In genomic region chr2:31333527-31334183, GRCh38 we compare ENCODE assay signal across 8 cellular contexts.
DNase-seq lines count a peak whose midpoint lies in the region; ATAC-seq lines count a peak whose summit lies in the region.

No MANE protein-coding gene starts in this region.

- ATAC-seq in HG02870 (IDR thresholded peaks at IDR 0.05; ENCODE audit: unreplicated experiment): peak; percentile 76

- DNase-seq in NCI-H2107 (lab: John Stamatoyannopoulos, UW) (peak; percentile 45), NCI-H2107 treated with DMSO at 0.1 percent for 48 hours (lab: John Stamatoyannopoulos, UW; ENCODE audit: unreplicated experiment) (no peak), NCI-H1930 (lab: John Stamatoyannopoulos, UW) (peak; percentile 26 to 60), UCSD-AML1 (lab: John Stamatoyannopoulos, UW; ENCODE audit: unreplicated experiment) (peak; percentile 65), brain pericyte (ENCODE audit: low read depth, low spot score) (peak; percentile 44), iris pigment epithelial cell (ENCODE audit: low read depth) (peak; percentile 78)
- DNase-seq in stimulated activated CD4-positive, alpha-beta T cell treated with anti-CD3 and anti-CD28 coated beads, Interleukin-15, amount 100 ng/mL, for 48 hours (ENCODE audit: low read depth in 2 of 2): peak; percentile 52 to 69
